In genomic region chr12:7935464-7935772, GRCh38 we compare ENCODE assay signal across 8 cellular contexts. TPM values are rescaled to one million over a fixed set of nuclear protein-coding genes. Genes with fewer than 3 reads are reported as not detected.
DNase-seq lines count a peak whose midpoint lies in the region; ATAC-seq and TF ChIP-seq lines count a peak whose summit lies in the region.

No MANE protein-coding gene starts in this region.

- H3K27ac ChIP-seq in ascending aorta (peak overlapping the region; percentile 78 to 80), left lung (peak overlapping the region; percentile 84 to 91), tibial artery (peak overlapping the region; percentile 72 to 78)

- CTCF ChIA-PET in activated CD4-positive, alpha-beta T cell treated with anti-CD3 and anti-CD28 coated beads for 36 hours (lab: Charles Lee) = interaction anchor here (0.6 to 10.2 kb wide), 6 partner anchors 23 to 143 kb away, joined by 3 to 210 read pairs (median 4); no protein-coding TSS in a partner anchor

- H3K4me1 ChIP-seq in ascending aorta (peaks cover 4 to 5% of the 10 kb centered on the region in 2 donors), left lung (peaks cover 0 to 69% of the 10 kb centered on the region in 2 donors), tibial artery (peaks cover 0 to 28% (median 4%) of the 10 kb centered on the region in 4 donors)

- H3K36me3 ChIP-seq in ascending aorta (peaks cover 12 to 19% of the 10 kb centered on the region in 2 donors), left lung (peaks cover 0 to 36% of the 10 kb centered on the region in 2 donors), tibial artery (peaks cover 7 to 25% (median 21%) of the 10 kb centered on the region in 3 donors)

- H3K4me3 Mint-ChIP-seq in activated CD4-positive, alpha-beta T cell treated with anti-CD3 and anti-CD28 coated beads for 36 hours = no peak overlapping the region

- POLR2A ChIA-PET in activated CD4-positive, alpha-beta T cell treated with anti-CD3 and anti-CD28 coated beads for 36 hours (lab: Charles Lee) = interaction anchor here (1.7 to 4.1 kb wide), 3 partner anchors 24 to 92 kb away, joined by 6 to 115 read pairs (median 14); no protein-coding TSS in a partner anchor

- no peaks in the 10 kb centered on the region for H3K27me3 Mint-ChIP-seq in activated CD4-positive, alpha-beta T cell treated with anti-CD3 and anti-CD28 coated beads for 36 hours

- no peaks in the 10 kb centered on the region for H3K9me3 Mint-ChIP-seq in activated CD4-positive, alpha-beta T cell treated with anti-CD3 and anti-CD28 coated beads for 36 hours (ENCODE audit: low read depth)

- H3K4me3 ChIP-seq in ascending aorta (peak overlapping the region; percentile 55 to 71), left lung (peak overlapping the region; percentile 45 to 75), tibial artery (peak overlapping the region; percentile 55 to 59)

- no peak overlapping the region for H3K27ac Mint-ChIP-seq in activated CD4-positive, alpha-beta T cell treated with anti-CD3 and anti-CD28 coated beads for 36 hours

- H3K9me3 ChIP-seq in ascending aorta = no peaks in the 10 kb centered on the region
- H3K9me3 ChIP-seq in left lung = no peaks in the 10 kb centered on the region
- no peaks in the 10 kb centered on the region for H3K9me3 ChIP-seq in tibial artery

- no peaks in the 10 kb centered on the region for H3K27me3 ChIP-seq in ascending aorta
- H3K27me3 ChIP-seq in left lung = no peaks in the 10 kb centered on the region
- no peaks in the 10 kb centered on the region for H3K27me3 ChIP-seq in tibial artery

- peaks cover 19% of the 10 kb centered on the region for H3K4me1 Mint-ChIP-seq in activated CD4-positive, alpha-beta T cell treated with anti-CD3 and anti-CD28 coated beads for 36 hours

- H3K36me3 Mint-ChIP-seq in activated CD4-positive, alpha-beta T cell treated with anti-CD3 and anti-CD28 coated beads for 36 hours (ENCODE audit: low read depth) = peaks cover 13% of the 10 kb centered on the region

- no peak for TF ChIP-seq CTCF in ascending aorta (IDR thresholded peaks at IDR 0.05)
- no peak for TF ChIP-seq CTCF in left lung (IDR thresholded peaks at IDR 0.05)
- no peak for TF ChIP-seq CTCF in tibial artery (IDR thresholded peaks at IDR 0.05)

- DNase-seq in activated CD4-positive, alpha-beta T cell treated with anti-CD3 and anti-CD28 coated beads for 36 hours = no peak
- no peak for DNase-seq in activated CD4-positive, alpha-beta T cell treated with anti-CD3 and anti-CD28 coated beads, Interleukin-2, amount 50 U/mL, for 48 hours
- DNase-seq in ascending aorta (ENCODE audit: low spot score in 2 of 2) (no peak), left lung (no peak), tibial artery (no peak), NCI-H1048 (lab: John Stamatoyannopoulos, UW) (no peak), iPS-NIHi7 (ENCODE audit: extremely low spot score) (no peak)

- intact Hi-C loops in activated CD4-positive, alpha-beta T cell treated with anti-CD3 and anti-CD28 coated beads for 36 hours (cut with DNase I, micrococcal nuclease) = loop anchor here (1.0 to 10.0 kb wide), 5 partner anchors 147 to 1822 kb away; partner anchors contain the start of genes GAPDH (in 1 of the 2), NECAP1 (in 1 of the 2) and PTPN6 (in 1 of the 2)
- intact Hi-C loops in ascending aorta (cut with DNase I) (loop anchor here (10.0 kb wide), 2 partner anchors 71 to 309 kb away; no protein-coding TSS in a partner anchor), left lung (cut with DNase I) (no loop called here), tibial artery (cut with DNase I; ENCODE audit: low total_unique reads) (loop anchor here (5.0 kb wide), 2 partner anchors 37 to 57 kb away; no protein-coding TSS in a partner anchor)

- peak; percentile 2 for ATAC-seq in activated CD4-positive, alpha-beta T cell treated with anti-CD3 and anti-CD28 coated beads for 36 hours
- peak; percentile 6 for ATAC-seq in left lung
- no peak for ATAC-seq in GM18519 (IDR thresholded peaks at IDR 0.05; ENCODE audit: low FRiP score, unreplicated experiment)

RNA-seq across cellular contexts. Expression of gene SLC2A3, which starts 0.6 kb away (rescaled TPM):
- total RNA-seq in activated CD4-positive, alpha-beta T cell treated with anti-CD3 and anti-CD28 coated beads for 36 hours = 100 to 1,000 TPM; 396 to 511 TPM
- total RNA-seq in ascending aorta = 58.0 TPM
- 100 to 1,000 TPM in 1 of 2 donors, 10 to 100 TPM in 1; 83.2 to 149 TPM for total RNA-seq in left lung

Comparison
In these comparisons a context has a peak if more than half of its experiments do, and no peak if none do; other contexts are left out.
1. intact Hi-C loops: an anchor here in activated CD4-positive, alpha-beta T cell treated with anti-CD3 and anti-CD28 coated beads for 36 hours (1.0 to 10.0 kb wide), ascending aorta (10.0 kb wide) and tibial artery (5.0 kb wide); none called in left lung.